Comparison of ENCODE assay signal across 16 cellular contexts in genomic region chr2:42248846-42249245, GRCh38.
DNase-seq lines count a peak whose midpoint lies in the region; ATAC-seq, FAIRE-seq and TF ChIP-seq lines count a peak whose summit lies in the region.
"Had no signal": no experiment of that assay in that cellular context is flagged by ENCODE, and none has a peak within 500 bp of the region (broad histone marks: within the 10 kb centered on the region; RNA-seq: fewer than 3 reads in every experiment).

No MANE protein-coding gene starts in this region.

- no peak overlapping the region for H3K4me3 ChIP-seq in kidney (ENCODE audit: low read length in 2 of 2)
- H3K4me3 ChIP-seq: GM23248 had no signal

- no peak for DNase-seq in Right ventricle myocardium superior
- no peak for DNase-seq in cardiac septum (ENCODE audit: low spot score)
- DNase-seq in kidney, result no peak
- DNase-seq in AG08395 (ENCODE audit: low spot score), result no peak
- DNase-seq in glutamatergic neuron, result no peak
- no peak for DNase-seq in inferior parietal cortex (ENCODE audit: extremely low spot score)
- DNase-seq: 8988T; BE2C; CD4-positive, alpha-beta memory T cell; DMS79; GM23248 had no signal

- H3K36me3 Mint-ChIP-seq in glutamatergic neuron (ENCODE audit: unreplicated experiment), result no peaks in the 10 kb centered on the region

- intact Hi-C loops in Right ventricle myocardium superior (cut with DNase I), result no loop called here
- intact Hi-C loops in cardiac septum (cut with DNase I), result no loop called here
- intact Hi-C loops in kidney (cut with DNase I), result no loop called here

- no peaks in the 10 kb centered on the region for H3K4me1 Mint-ChIP-seq in glutamatergic neuron (ENCODE audit: low read depth, unreplicated experiment)

- peak; percentile 19 for FAIRE-seq in A204.1 (lab: Jason Lieb, UNC)
- FAIRE-seq in TTC549 (lab: Jason Lieb, UNC), result peak; percentile 80
- FAIRE-seq in kidney (lab: Jason Lieb, UNC), result peak; percentile 71

- no peaks in the 10 kb centered on the region for H3K36me3 ChIP-seq in kidney (ENCODE audit: control insufficient read depth in 1 of 2, insufficient read depth in 2 of 2, low read length in 2 of 2)

- H3K4me3 Mint-ChIP-seq in glutamatergic neuron (ENCODE audit: unreplicated experiment), result no peak overlapping the region
- H3K4me3 Mint-ChIP-seq: CD4-positive, alpha-beta memory T cell had no signal

- peak; percentile 69 for ATAC-seq in Right ventricle myocardium superior (ENCODE audit: poor library complexity)
- ATAC-seq: HCT116 had no signal

- no peaks in the 10 kb centered on the region for H3K27me3 Mint-ChIP-seq in glutamatergic neuron (ENCODE audit: unreplicated experiment)
- H3K27me3 Mint-ChIP-seq: CD4-positive, alpha-beta memory T cell had no signal

- H3K27ac ChIP-seq in kidney (ENCODE audit: low read depth in 2 of 2, low read length in 2 of 2), result no peak overlapping the region
- H3K27ac ChIP-seq: C4-2B, GM23248, HL-60 had no signal

- no peak for TF ChIP-seq CTCF in kidney (IDR thresholded peaks at IDR 0.05; ENCODE audit: borderline replicate concordance, extremely low read depth, insufficient read depth)
- no peak for TF ChIP-seq CTCF in glutamatergic neuron (IDR thresholded peaks at IDR 0.05; ENCODE audit: partially characterized antibody, unreplicated experiment)

- H3K4me1 ChIP-seq in kidney (ENCODE audit: control insufficient read depth in 1 of 2, insufficient read depth in 1 of 2, low read depth in 1 of 2, low read length in 2 of 2), result peaks cover 4 to 14% of the 10 kb centered on the region in 2 donors
- H3K4me1 ChIP-seq: BE2C had no signal

- no peaks in the 10 kb centered on the region for H3K9me3 ChIP-seq in kidney (ENCODE audit: control insufficient read depth in 1 of 2, low read length in 2 of 2)
- H3K9me3 ChIP-seq: BE2C had no signal

- no peaks in the 10 kb centered on the region for H3K9me3 Mint-ChIP-seq in glutamatergic neuron (ENCODE audit: unreplicated experiment)

- H3K27ac Mint-ChIP-seq in glutamatergic neuron (ENCODE audit: unreplicated experiment), result no peak overlapping the region
- H3K27ac Mint-ChIP-seq: CD4-positive, alpha-beta memory T cell had no signal

- H3K9ac ChIP-seq in kidney (ENCODE audit: low read length in 2 of 2), result no peak overlapping the region
- H3K9ac ChIP-seq: GM23248 had no signal
